9 cellular contexts compared by ENCODE assay signal in the genomic region with DNA sequence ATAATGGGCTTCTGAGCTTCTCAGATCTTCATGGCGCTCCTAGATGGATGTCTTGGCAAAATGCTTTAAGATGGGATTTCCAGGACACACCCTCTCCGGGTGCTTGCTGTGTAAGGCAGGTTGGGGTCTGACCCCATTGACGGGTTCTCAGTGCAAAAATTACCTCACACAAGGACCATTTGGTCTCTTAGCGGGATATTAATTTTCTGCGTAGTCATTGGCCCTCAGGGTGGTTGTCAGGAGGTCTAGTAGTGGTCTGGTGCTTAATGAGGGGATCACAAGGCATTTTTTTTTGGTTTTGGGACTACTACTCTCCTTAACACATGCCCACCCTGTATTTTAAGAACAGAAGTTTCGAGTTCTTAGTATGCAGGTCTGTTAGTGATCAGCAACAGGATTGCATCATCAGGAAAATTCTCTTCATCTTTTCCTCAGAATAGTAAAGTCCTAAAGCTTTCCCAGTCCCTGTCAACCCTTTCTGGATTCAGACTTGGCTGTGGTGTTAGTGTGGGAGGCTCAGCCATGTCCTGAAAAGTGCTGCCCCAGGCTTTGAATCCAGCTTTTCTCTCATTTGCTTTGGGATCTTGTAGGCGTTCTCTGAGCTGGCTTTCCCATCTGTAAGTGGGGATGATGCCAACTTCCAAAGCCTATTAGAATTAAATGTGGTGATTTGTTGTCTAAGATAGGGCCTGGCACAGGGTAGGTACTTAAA. TPM values are rescaled to one million over a fixed set of nuclear protein-coding genes. Genes with fewer than 3 reads are reported as not detected.
DNase-seq lines count a peak whose midpoint lies in the region; ATAC-seq and TF ChIP-seq lines count a peak whose summit lies in the region.
"Had no signal": no experiment of that assay in that cellular context is flagged by ENCODE, and none has a peak within 500 bp of the region (broad histone marks: within the 10 kb centered on the region; RNA-seq: fewer than 3 reads in every experiment).

No MANE protein-coding gene starts in this region.

- DNase-seq in EL (peak; percentile 39), RPMI7951 (ENCODE audit: low read depth) (peak; percentile 55), esophagus muscularis mucosa (ENCODE audit: extremely low spot score) (no peak), prostate gland (ENCODE audit: low spot score) (no peak), NCI-H1436 treated with DMSO at 0.1 percent for 48 hours (lab: John Stamatoyannopoulos, UW) (no peak), NCI-H524 (lab: John Stamatoyannopoulos, UW) (no peak)

- TF ChIP-seq EP300 in esophagus muscularis mucosa (IDR thresholded peaks at IDR 0.05): no peak

- H3K27me3 ChIP-seq in esophagus muscularis mucosa (no peaks in the 10 kb centered on the region), prostate gland (replicated peaks; ENCODE audit: insufficient read depth) (no peaks in the 10 kb centered on the region)
- H3K27me3 ChIP-seq: SJSA1 had no signal

- H3K4me1 ChIP-seq in esophagus muscularis mucosa (peaks cover 70 to 85% (median 78%) of the 10 kb centered on the region in 4 donors), prostate gland (replicated peaks) (peaks cover 37% of the 10 kb centered on the region)

- H3K9me3 ChIP-seq in esophagus muscularis mucosa (no peaks in the 10 kb centered on the region), prostate gland (no peaks in the 10 kb centered on the region)
- H3K9me3 ChIP-seq: SJSA1 had no signal

- peaks cover 0 to 9% (median 2%) of the 10 kb centered on the region in 4 donors for H3K36me3 ChIP-seq in esophagus muscularis mucosa
- H3K36me3 ChIP-seq in prostate gland: no peaks in the 10 kb centered on the region

- H3K4me3 ChIP-seq in esophagus muscularis mucosa: peak overlapping the region; percentile 87 to 97 (median 94)
- H3K4me3 ChIP-seq in prostate gland: peak overlapping the region; percentile 96 to 99

- peak overlapping the region; percentile 98 to 99 (median 98) for H3K27ac ChIP-seq in esophagus muscularis mucosa (replicated peaks in 1 of 4)
- H3K27ac ChIP-seq in prostate gland: peak overlapping the region; percentile 96 to 99
- H3K27ac ChIP-seq: SJSA1 had no signal

- no peak for ATAC-seq in HG02840 (IDR thresholded peaks at IDR 0.05; ENCODE audit: low FRiP score, unreplicated experiment)
- no peak for ATAC-seq in GM18502 (IDR thresholded peaks at IDR 0.05; ENCODE audit: poor library complexity, unreplicated experiment)

- 46% methylated on average over 4 of the region's 7 CpGs for WGBS in esophagus muscularis mucosa
- WGBS in prostate gland: 48% methylated on average over 7 of the region's 7 CpGs

- TF ChIP-seq CTCF in esophagus muscularis mucosa (IDR thresholded peaks at IDR 0.05) (no peak), prostate gland (IDR thresholded peaks at IDR 0.05) (no peak)

- intact Hi-C loops in esophagus muscularis mucosa (cut with DNase I): loop anchor here (5.0 kb wide), 1 partner anchor 34 kb away; no protein-coding TSS in a partner anchor
- intact Hi-C loops in prostate gland (cut with DNase I): no loop called here

- no peak for TF ChIP-seq POLR2A in esophagus muscularis mucosa (IDR thresholded peaks at IDR 0.05; ENCODE audit: low read depth)
- TF ChIP-seq POLR2A in prostate gland (IDR thresholded peaks at IDR 0.05): no peak

RNA-seq across cellular contexts. Expression of a gene that starts 2.8 kb away (rescaled TPM):
- 62.8 and 65.1 TPM in 2 replicates for total RNA-seq in RPMI7951 (2014; rRNA removed; shearing (Covaris generic))
- total RNA-seq in esophagus muscularis mucosa: 100 to 1,000 TPM; 120 to 197 (median 151) TPM
- total RNA-seq in prostate gland: 100 to 1,000 TPM; 132 to 230 TPM

RNA-seq across cellular contexts. Expression of a gene that starts 39.0 kb away (rescaled TPM):
- total RNA-seq in RPMI7951 (2014; rRNA removed; shearing (Covaris generic)): 12.1 and 20.0 TPM in 2 replicates
- total RNA-seq in esophagus muscularis mucosa (10 to 100 TPM; 17.6 to 35.1 (median 26.2) TPM), prostate gland (10 to 100 TPM; 17.7 to 33.5 TPM)

Comparison
In these comparisons a context has a peak if more than half of its experiments do, and no peak if none do; other contexts are left out.
1. DNase-seq: peak in EL (single experiment) and RPMI7951 (single experiment); none in esophagus muscularis mucosa (single experiment), prostate gland (single experiment), NCI-H1436 treated with DMSO at 0.1 percent for 48 hours (single experiment) and NCI-H524 (0 of 2).